13 cellular contexts compared by ENCODE assay signal in the genomic region with DNA sequence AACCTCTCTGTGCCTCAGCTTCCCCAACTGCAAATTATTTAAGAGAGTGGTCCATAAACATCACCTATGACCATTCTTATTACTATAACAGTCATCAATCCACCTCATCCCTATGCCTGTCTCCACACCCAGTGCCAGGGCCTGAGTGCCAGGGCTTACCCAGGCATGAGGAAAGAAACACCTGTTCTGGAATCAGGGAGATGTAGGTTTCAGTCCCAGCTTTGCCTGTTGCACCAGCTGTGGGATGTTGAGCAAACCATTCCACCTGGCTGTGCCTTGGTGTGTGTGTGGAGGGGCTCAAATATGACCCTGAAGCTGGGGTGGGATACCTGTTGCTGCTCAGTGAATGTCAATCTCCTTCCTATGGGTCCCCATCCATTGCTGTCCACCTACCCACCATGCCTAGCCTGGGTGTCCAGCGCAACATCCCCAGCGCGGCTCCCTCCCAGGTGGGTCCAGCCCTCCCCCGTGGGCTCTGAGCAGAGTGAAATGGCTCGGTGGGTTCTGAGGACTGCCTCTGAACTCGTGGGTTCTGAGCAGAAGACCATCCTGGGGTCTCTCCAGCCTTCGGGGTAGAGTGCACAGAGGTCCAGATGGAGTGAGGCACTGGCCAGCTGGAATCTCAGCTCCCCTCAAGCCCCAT. TPM values are rescaled to one million over a fixed set of nuclear protein-coding genes. Genes with fewer than 3 reads are reported as not detected.
A peak's percentile ranks its signal among the peaks of the same experiment; 100 is the strongest.
DNase-seq lines count a peak whose midpoint lies in the region; ATAC-seq and TF ChIP-seq lines count a peak whose summit lies in the region.
"Had no signal": no experiment of that assay in that cellular context is flagged by ENCODE, and none has a peak within 500 bp of the region (broad histone marks: within the 10 kb centered on the region; RNA-seq: fewer than 3 reads in every experiment).

No MANE protein-coding gene starts in this region.

- H3K4me3 Mint-ChIP-seq in activated CD8-positive, alpha-beta memory T cell treated with anti-CD3 and anti-CD28 coated beads, Interleukin-2, amount 10 ng/mL, durations not matched to agents 7 days and 5 days, result peak overlapping the region; percentile 73
- H3K4me3 Mint-ChIP-seq: endodermal cell had no signal

- H3K36me3 Mint-ChIP-seq in activated CD8-positive, alpha-beta memory T cell treated with anti-CD3 and anti-CD28 coated beads, Interleukin-2, amount 10 ng/mL, durations not matched to agents 7 days and 5 days, result peaks cover 80% of the 10 kb centered on the region

- H3K36me3 ChIP-seq in WERI-Rb-1, result peaks cover 67% of the 10 kb centered on the region
- H3K36me3 ChIP-seq in esophagus muscularis mucosa, result peaks cover 13 to 76% (median 32%) of the 10 kb centered on the region in 4 donors
- H3K36me3 ChIP-seq in stomach, result peaks cover 28 to 95% (median 85%) of the 10 kb centered on the region in 4 donors

- H3K27ac ChIP-seq in WERI-Rb-1, result peak overlapping the region; percentile 97
- H3K27ac ChIP-seq in esophagus muscularis mucosa (replicated peaks in 1 of 4), result peak overlapping the region in 3 of 4 donors; percentile 14 to 59 (median 30)
- H3K27ac ChIP-seq in stomach, result peak overlapping the region in 4 of 5 donors; percentile 63 to 83 (median 76)
- H3K27ac ChIP-seq: SJSA1 had no signal

- intact Hi-C loops in esophagus muscularis mucosa (cut with DNase I) (no loop called here), stomach (cut with DNase I; ENCODE audit: low total_unique reads) (no loop called here)

- no peak overlapping the region for H3K4me3 ChIP-seq in WERI-Rb-1 (ENCODE audit: low read depth, low read length)
- H3K4me3 ChIP-seq in esophagus muscularis mucosa, result no peak overlapping the region
- no peak overlapping the region for H3K4me3 ChIP-seq in stomach
- H3K4me3 ChIP-seq: SJSA1 had no signal

- no peak for TF ChIP-seq CTCF in WERI-Rb-1 (IDR thresholded peaks at IDR 0.05; ENCODE audit: low read depth, low read length)
- TF ChIP-seq CTCF in esophagus muscularis mucosa (IDR thresholded peaks at IDR 0.05), result no peak
- no peak for TF ChIP-seq CTCF in stomach (IDR thresholded peaks at IDR 0.05)

- peaks cover 93% of the 10 kb centered on the region for H3K4me1 Mint-ChIP-seq in activated CD8-positive, alpha-beta memory T cell treated with anti-CD3 and anti-CD28 coated beads, Interleukin-2, amount 10 ng/mL, durations not matched to agents 7 days and 5 days

- CTCF ChIA-PET in activated CD8-positive, alpha-beta memory T cell treated with anti-CD3 and anti-CD28 coated beads, Interleukin-2, amount 10 ng/mL, durations not matched to agents 7 days and 5 days (lab: Charles Lee), result interaction anchor here (1.4 to 4.4 kb wide), 2 partner anchors 14 to 22 kb away, joined by 3 to 71 read pairs; a partner anchor contains a TSS

- H3K27me3 Mint-ChIP-seq in activated CD8-positive, alpha-beta memory T cell treated with anti-CD3 and anti-CD28 coated beads, Interleukin-2, amount 10 ng/mL, durations not matched to agents 7 days and 5 days, result no peaks in the 10 kb centered on the region

- ATAC-seq in activated CD8-positive, alpha-beta memory T cell treated with anti-CD3 and anti-CD28 coated beads, Interleukin-2, amount 10 ng/mL, durations not matched to agents 7 days and 5 days, result no peak
- ATAC-seq in GM19455 (IDR thresholded peaks at IDR 0.05; ENCODE audit: unreplicated experiment) (no peak), GM21529 (IDR thresholded peaks at IDR 0.05; ENCODE audit: unreplicated experiment) (no peak), HG02678 (IDR thresholded peaks at IDR 0.05; ENCODE audit: unreplicated experiment) (no peak)

- H3K27ac Mint-ChIP-seq in activated CD8-positive, alpha-beta memory T cell treated with anti-CD3 and anti-CD28 coated beads, Interleukin-2, amount 10 ng/mL, durations not matched to agents 7 days and 5 days, result peak overlapping the region; percentile 93

- peaks cover 14 to 27% (median 23%) of the 10 kb centered on the region in 4 donors for H3K4me1 ChIP-seq in esophagus muscularis mucosa
- H3K4me1 ChIP-seq in stomach, result peaks cover 21 to 98% (median 35%) of the 10 kb centered on the region in 4 donors

- DNase-seq in activated CD8-positive, alpha-beta memory T cell treated with anti-CD3 and anti-CD28 coated beads, Interleukin-2, amount 10 ng/mL, durations not matched to agents 7 days and 5 days, result no peak
- no peak for DNase-seq in activated CD8-positive, alpha-beta memory T cell treated with anti-CD3 and anti-CD28 coated beads for 24 hours
- no peak for DNase-seq in WERI-Rb-1
- no peak for DNase-seq in esophagus muscularis mucosa (ENCODE audit: extremely low spot score)
- no peak for DNase-seq in stomach
- DNase-seq: IMR-90, NCI-H446, trophoblast cell had no signal

- TF ChIP-seq POLR2A in esophagus muscularis mucosa (IDR thresholded peaks at IDR 0.05; ENCODE audit: low read depth), result no peak
- no peak for TF ChIP-seq POLR2A in stomach (IDR thresholded peaks at IDR 0.05)

- WGBS in esophagus muscularis mucosa, result 70% methylated on average over 7 of the region's 7 CpGs
- 65 to 80% (median 77%) methylated on average over 7 of the region's 7 CpGs for WGBS in stomach, 5 donors

- TF ChIP-seq EP300 in esophagus muscularis mucosa (IDR thresholded peaks at IDR 0.05), result no peak
- no peak for TF ChIP-seq EP300 in stomach (IDR thresholded peaks at IDR 0.05)

- no peaks in the 10 kb centered on the region for H3K9me3 Mint-ChIP-seq in activated CD8-positive, alpha-beta memory T cell treated with anti-CD3 and anti-CD28 coated beads, Interleukin-2, amount 10 ng/mL, durations not matched to agents 7 days and 5 days (ENCODE audit: low read depth)
- H3K9me3 Mint-ChIP-seq: endodermal cell had no signal

- H3K9me3 ChIP-seq in WERI-Rb-1 (ENCODE audit: severe bottlenecking) (no peaks in the 10 kb centered on the region), esophagus muscularis mucosa (no peaks in the 10 kb centered on the region), stomach (no peaks in the 10 kb centered on the region)
- H3K9me3 ChIP-seq: SJSA1 had no signal

- H3K27me3 ChIP-seq in WERI-Rb-1 (ENCODE audit: insufficient read depth, low read depth, severe bottlenecking), result no peaks in the 10 kb centered on the region
- no peaks in the 10 kb centered on the region for H3K27me3 ChIP-seq in esophagus muscularis mucosa
- no peaks in the 10 kb centered on the region for H3K27me3 ChIP-seq in stomach
- H3K27me3 ChIP-seq: SJSA1 had no signal

RNA-seq across cellular contexts. Expression of a gene that starts 16.3 kb away (rescaled TPM):
- 100 to 1,000 TPM; 432 to 500 TPM for total RNA-seq in activated CD8-positive, alpha-beta memory T cell treated with anti-CD3 and anti-CD28 coated beads, Interleukin-2, amount 10 ng/mL, durations not matched to agents 7 days and 5 days
- total RNA-seq in esophagus muscularis mucosa (10 to 100 TPM; 12.5 to 18.5 (median 17.3) TPM), stomach (10 to 100 TPM; 13.4 to 85.8 (median 31.0) TPM)
- polyA plus RNA-seq in stomach, result 10 to 100 TPM; 12.2 to 13.6 (median 12.3) TPM

RNA-seq across cellular contexts. Expression of a gene that starts 41.8 kb away (rescaled TPM):
- total RNA-seq in activated CD8-positive, alpha-beta memory T cell treated with anti-CD3 and anti-CD28 coated beads, Interleukin-2, amount 10 ng/mL, durations not matched to agents 7 days and 5 days, result not detected
- total RNA-seq in esophagus muscularis mucosa (not detected), stomach (1 to 10 TPM in 2 of 5 donors, not detected in 3; 1.2 to 2.0 TPM)
- 10 to 100 TPM in 1 of 3 donors, 1 to 10 TPM in 1, not detected in 1; 4.9 to 17.1 TPM for polyA plus RNA-seq in stomach
- total RNA-seq: IMR-90, SJSA1 had no signal
- polyA plus RNA-seq: IMR-90 had no signal

RNA-seq across cellular contexts. Expression of a gene that starts 48.6 kb away (rescaled TPM):
- total RNA-seq in activated CD8-positive, alpha-beta memory T cell treated with anti-CD3 and anti-CD28 coated beads, Interleukin-2, amount 10 ng/mL, durations not matched to agents 7 days and 5 days, result not detected
- total RNA-seq in esophagus muscularis mucosa, result 1 to 10 TPM in 1 of 4 donors, not detected in 3; 1.3 TPM
- 1 to 10 TPM in 2 of 5 donors, not detected in 3; 1.6 to 2.2 TPM for total RNA-seq in stomach
- polyA plus RNA-seq in stomach, result 10 to 100 TPM in 1 of 3 donors, 1 to 10 TPM in 2; 2.9 to 14.8 (median 3.9) TPM
- total RNA-seq: SJSA1 had no signal
- polyA plus RNA-seq: IMR-90 had no signal

Comparison
In these comparisons a context has a peak if more than half of its experiments do, and no peak if none do; other contexts are left out.
1. H3K27ac ChIP-seq: peak in every context shown above with its lines; median percentile 97 in WERI-Rb-1; 76 in stomach; 30 in esophagus muscularis mucosa.
2. RNA of a gene that starts 16.3 kb away (total RNA-seq): 432 to 500 TPM in activated CD8-positive, alpha-beta memory T cell treated with anti-CD3 and anti-CD28 coated beads, Interleukin-2, amount 10 ng/mL, durations not matched to agents 7 days and 5 days; 13.4 to 85.8 TPM in stomach and 12.5 to 18.5 TPM in esophagus muscularis mucosa; every median in the first group is over 4 times any median in the second.